11 cellular contexts compared by ENCODE assay signal in genomic region chr2:78237704-78238103, GRCh38.
"Had no signal": no experiment of that assay in that cellular context is flagged by ENCODE, and none has a peak within 500 bp of the region (broad histone marks: within the 10 kb centered on the region; RNA-seq: fewer than 3 reads in every experiment).

No MANE protein-coding gene starts in this region.

- H2AFZ ChIP-seq: GM23248, GM23338 had no signal

- H3K4me3 ChIP-seq: GM23248, GM23338, HAP-1 had no signal

- ATAC-seq: GM23338, HCT116 had no signal

- H3K9me3 ChIP-seq: HAP-1 had no signal

- H3K36me3 ChIP-seq: HAP-1 had no signal

- H3K4me2 ChIP-seq: GM23338 had no signal

- H3K27ac ChIP-seq: GM23248 had no signal

- H3K4me1 ChIP-seq: HAP-1 had no signal

- H3K9ac ChIP-seq: GM23248 had no signal

- DNase-seq: GM23248, GOT3, H7, H9, HCEC 1CT, HFFc6 had no signal

- FAIRE-seq: H1, H54 had no signal
